Comparison of ENCODE assay signal across 7 cellular contexts in genomic region chr2:174247474-174248186, GRCh38. TPM values are rescaled to one million over a fixed set of nuclear protein-coding genes. Genes with fewer than 3 reads are reported as not detected.
DNase-seq lines count a peak whose midpoint lies in the region; ATAC-seq, FAIRE-seq and TF ChIP-seq lines count a peak whose summit lies in the region.

No MANE protein-coding gene starts in this region.

- no peaks in the 10 kb centered on the region for H3K9me3 Mint-ChIP-seq in activated naive CD8-positive, alpha-beta T cell treated with anti-CD3 and anti-CD28 coated beads, Interleukin-2, amount 10 ng/mL, durations not matched to agents 7 days and 5 days

- no peaks in the 10 kb centered on the region for H4K20me1 ChIP-seq in GM23248 (ENCODE audit: insufficient read depth)

- ATAC-seq in activated naive CD8-positive, alpha-beta T cell treated with anti-CD3 and anti-CD28 coated beads, Interleukin-2, amount 10 ng/mL, durations not matched to agents 7 days and 5 days (ENCODE audit: low read depth), result no peak

- H3K36me3 ChIP-seq in GM23248 (ENCODE audit: low read depth) (peaks cover 4% of the 10 kb centered on the region; the same call in 1 of the 2 replicates), KOPT-K1 (ENCODE audit: insufficient read depth, low read length) (peaks cover 35% of the 10 kb centered on the region), iPS DF 6.9 (ENCODE audit: control insufficient read depth, insufficient read depth, low read length) (no peaks in the 10 kb centered on the region)

- peak overlapping the region; percentile 89 for H3K4me3 Mint-ChIP-seq in activated naive CD8-positive, alpha-beta T cell treated with anti-CD3 and anti-CD28 coated beads, Interleukin-2, amount 10 ng/mL, durations not matched to agents 7 days and 5 days

- peaks cover 13% of the 10 kb centered on the region for H3K36me3 Mint-ChIP-seq in activated naive CD8-positive, alpha-beta T cell treated with anti-CD3 and anti-CD28 coated beads, Interleukin-2, amount 10 ng/mL, durations not matched to agents 7 days and 5 days

- H3K9me2 ChIP-seq in GM23248 (ENCODE audit: insufficient read depth), result no peaks in the 10 kb centered on the region

- H3K4me2 ChIP-seq in GM23248 (ENCODE audit: unreplicated experiment), result peak overlapping the region; percentile 97

- 10% methylated on average over 12 to 14 of the region's 14 CpGs for WGBS in GM23248 (ENCODE audit: low coverage in 1 of 2, low lambda C conversion rate in 2 of 2, missing lambda C conversion rate in 2 of 2), 2 experiments
- no CpG with 5 or more reads among the region's 14 CpGs for WGBS in iPS DF 6.9 (ENCODE audit: insufficient coverage, insufficient read length)

- H3K9me3 ChIP-seq in GM23248 (ENCODE audit: low read depth), result no peaks in the 10 kb centered on the region
- H3K9me3 ChIP-seq in KOPT-K1 (ENCODE audit: insufficient read depth, low read length, poor library complexity, severe bottlenecking), result no peaks in the 10 kb centered on the region
- no peaks in the 10 kb centered on the region for H3K9me3 ChIP-seq in iPS DF 6.9 (ENCODE audit: control insufficient read depth, insufficient read depth, low read length)

- H2AFZ ChIP-seq in GM23248, result peak overlapping the region; percentile 98

- no peaks in the 10 kb centered on the region for H3F3A ChIP-seq in GM23248 (ENCODE audit: insufficient read depth)

- H3K27ac Mint-ChIP-seq in activated naive CD8-positive, alpha-beta T cell treated with anti-CD3 and anti-CD28 coated beads, Interleukin-2, amount 10 ng/mL, durations not matched to agents 7 days and 5 days, result peak overlapping the region; percentile 83

- peaks cover 55% of the 10 kb centered on the region for H3K79me2 ChIP-seq in GM23248 (ENCODE audit: insufficient read depth)

- H3K4me3 ChIP-seq in GM23248 (peak overlapping the region; percentile 89), iPS DF 6.9 (ENCODE audit: low read length) (peak overlapping the region; percentile 58), skeletal muscle cell (ENCODE audit: low read depth, low read length) (peak overlapping the region; percentile 84)

- H3K9ac ChIP-seq in GM23248, result peak overlapping the region; percentile 79

- in situ Hi-C loops in GM23248 (cut with MboI), result no loop called here

- FAIRE-seq in GM12892 (lab: Jason Lieb, UNC), result peak; percentile 70

- H3K27me3 ChIP-seq in GM23248 (replicated peaks; ENCODE audit: insufficient read depth) (no peaks in the 10 kb centered on the region), iPS DF 6.9 (ENCODE audit: control insufficient read depth, insufficient read depth, low read length) (no peaks in the 10 kb centered on the region)

- POLR2A ChIA-PET in activated naive CD8-positive, alpha-beta T cell treated with anti-CD3 and anti-CD28 coated beads, Interleukin-2, amount 10 ng/mL, durations not matched to agents 7 days and 5 days (lab: Charles Lee), result interaction anchor here (1.1 kb wide), 1 partner anchor 8 kb away, joined by 3 read pairs; no protein-coding TSS in a partner anchor

- no peak for TF ChIP-seq POLR2A in GM12892 (IDR thresholded peaks at IDR 0.05; ENCODE audit: low read depth, low read length)

- DNase-seq in GM12892 (ENCODE audit: insufficient read length) (peak; percentile 10), GM23248 (peak; percentile 49), iPS DF 6.9 (ENCODE audit: low read depth, low spot score) (no peak), skeletal muscle cell (ENCODE audit: low read depth) (no peak), cerebellum (ENCODE audit: low spot score) (no peak)
- DNase-seq in activated naive CD8-positive, alpha-beta T cell treated with anti-CD3 and anti-CD28 coated beads, Interleukin-2, amount 10 ng/mL, durations not matched to agents 7 days and 5 days, result no peak

- H3K4me1 Mint-ChIP-seq in activated naive CD8-positive, alpha-beta T cell treated with anti-CD3 and anti-CD28 coated beads, Interleukin-2, amount 10 ng/mL, durations not matched to agents 7 days and 5 days, result peaks cover 25% of the 10 kb centered on the region

- H3K27ac ChIP-seq in GM23248, result peak overlapping the region; percentile 46
- peak overlapping the region; percentile 70 for H3K27ac ChIP-seq in KOPT-K1 (ENCODE audit: low read depth, low read length, poor library complexity, severe bottlenecking)
- H3K27ac ChIP-seq in iPS DF 6.9 (ENCODE audit: low read length), result no peak overlapping the region

- H3K4me1 ChIP-seq in GM23248 (ENCODE audit: insufficient read depth), result 0 out of 2 replicates have a peak, but pooled peaks cover 13% of the 10 kb centered on the region
- no peaks in the 10 kb centered on the region for H3K4me1 ChIP-seq in iPS DF 6.9 (ENCODE audit: control insufficient read depth, insufficient read depth, low read length)

- no peaks in the 10 kb centered on the region for H3K27me3 Mint-ChIP-seq in activated naive CD8-positive, alpha-beta T cell treated with anti-CD3 and anti-CD28 coated beads, Interleukin-2, amount 10 ng/mL, durations not matched to agents 7 days and 5 days

RNA-seq across cellular contexts. Expression of gene OLA1, which starts 0.7 kb away (rescaled TPM):
- polyA plus RNA-seq in GM12892 (2012; ENCODE audit: missing spikeins), result 217 TPM
- total RNA-seq in GM23248 (2014; rRNA removed; shearing (Covaris generic)), result 64.3 and 73.9 TPM in 2 replicates
- 106 and 114 TPM in 2 replicates for polyA plus RNA-seq in GM23248 (2016; fragmentation: Nextera tagmentation; extraction: Ambion mirVana)
- total RNA-seq in activated naive CD8-positive, alpha-beta T cell treated with anti-CD3 and anti-CD28 coated beads, Interleukin-2, amount 10 ng/mL, durations not matched to agents 7 days and 5 days, result 10 to 100 TPM; 56.2 to 56.3 TPM
- 55.6 TPM for total RNA-seq in cerebellum

Comparison
In these comparisons a context has a peak if more than half of its experiments do, and no peak if none do; other contexts are left out.
1. DNase-seq: peak in GM12892 (single experiment) and GM23248 (single experiment); none in activated naive CD8-positive, alpha-beta T cell treated with anti-CD3 and anti-CD28 coated beads, Interleukin-2, amount 10 ng/mL, durations not matched to agents 7 days and 5 days (single experiment), iPS DF 6.9 (single experiment), skeletal muscle cell (single experiment) and cerebellum (single experiment).
2. Peak in every context shown above with its lines, with median percentiles within 50 percentile points of each other: H3K4me3 ChIP-seq.